Comparison of ENCODE assay signal across 19 cellular contexts in the genomic region with DNA sequence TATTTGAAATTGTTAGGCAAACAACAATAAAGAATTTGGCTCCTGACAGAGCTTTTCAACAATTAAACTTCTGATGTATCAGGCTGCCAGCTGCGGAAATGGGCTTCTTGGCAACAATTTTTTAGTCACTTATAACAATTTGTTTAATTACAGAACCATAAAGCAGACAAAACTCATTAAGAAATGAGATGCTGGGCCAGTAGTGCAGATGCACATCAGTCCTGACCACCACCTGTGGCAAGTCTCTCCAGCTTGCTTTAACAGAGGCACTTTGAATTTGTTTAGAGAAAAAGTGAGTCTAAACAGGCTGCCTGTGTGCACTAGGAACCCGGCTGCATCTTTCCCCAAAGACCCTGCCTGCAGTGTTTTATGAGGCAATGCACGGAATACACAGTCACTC.
"Had no signal": no experiment of that assay in that cellular context is flagged by ENCODE, and none has a peak within 500 bp of the region (broad histone marks: within the 10 kb centered on the region; RNA-seq: fewer than 3 reads in every experiment).

No MANE protein-coding gene starts in this region.

- H3K4me1 Mint-ChIP-seq: nephron had no signal

- H3K36me3 Mint-ChIP-seq: activated naive CD4-positive, alpha-beta T cell treated with anti-CD3 and anti-CD28 coated beads, Interleukin-2, amount 50 U/mL, for 72 hours had no signal

- ATAC-seq: activated naive CD4-positive, alpha-beta T cell treated with anti-CD3 and anti-CD28 coated beads, Interleukin-2, amount 50 U/mL, for 72 hours; heart right ventricle had no signal

- H3K4me3 Mint-ChIP-seq: nephron had no signal

- H3K27ac Mint-ChIP-seq: activated naive CD4-positive, alpha-beta T cell treated with anti-CD3 and anti-CD28 coated beads, Interleukin-2, amount 50 U/mL, for 72 hours; nephron had no signal

- DNase-seq: activated CD4-positive, alpha-beta T cell treated with anti-CD3 and anti-CD28 coated beads, Interleukin-2, amount 50 U/mL, for 48 hours; activated gamma-delta T cell treated with Interleukin-2 at 50 U/mL for 16 hours; adrenal gland; dermis blood vessel endothelial cell; effector memory CD4-positive, alpha-beta T cell; esophagus squamous epithelium; heart right ventricle; left ventricle myocardium inferior; mammary epithelial cell; midbrain; nucleus accumbens; posterior cingulate gyrus; stimulated activated CD4-positive, alpha-beta T cell treated with anti-CD3 and anti-CD28 coated beads, Interleukin-12 subunit alpha, Interleukin-12 subunit beta, amount 100 ng/mL, for 4 hours; stimulated activated CD4-positive, alpha-beta T cell treated with anti-CD3 and anti-CD28 coated beads, Interleukin-1b, Interleukin-23, amount 100 ng/mL, for 48 hours; stimulated activated CD8-positive, alpha-beta memory T cell treated with anti-CD3 and anti-CD28 coated beads, Interleukin-4, amount 100 ng/mL, for 48 hours; stimulated activated naive CD4-positive, alpha-beta T cell; thyroid gland had no signal

- H3K9me3 Mint-ChIP-seq: nephron had no signal
